In the genomic region with DNA sequence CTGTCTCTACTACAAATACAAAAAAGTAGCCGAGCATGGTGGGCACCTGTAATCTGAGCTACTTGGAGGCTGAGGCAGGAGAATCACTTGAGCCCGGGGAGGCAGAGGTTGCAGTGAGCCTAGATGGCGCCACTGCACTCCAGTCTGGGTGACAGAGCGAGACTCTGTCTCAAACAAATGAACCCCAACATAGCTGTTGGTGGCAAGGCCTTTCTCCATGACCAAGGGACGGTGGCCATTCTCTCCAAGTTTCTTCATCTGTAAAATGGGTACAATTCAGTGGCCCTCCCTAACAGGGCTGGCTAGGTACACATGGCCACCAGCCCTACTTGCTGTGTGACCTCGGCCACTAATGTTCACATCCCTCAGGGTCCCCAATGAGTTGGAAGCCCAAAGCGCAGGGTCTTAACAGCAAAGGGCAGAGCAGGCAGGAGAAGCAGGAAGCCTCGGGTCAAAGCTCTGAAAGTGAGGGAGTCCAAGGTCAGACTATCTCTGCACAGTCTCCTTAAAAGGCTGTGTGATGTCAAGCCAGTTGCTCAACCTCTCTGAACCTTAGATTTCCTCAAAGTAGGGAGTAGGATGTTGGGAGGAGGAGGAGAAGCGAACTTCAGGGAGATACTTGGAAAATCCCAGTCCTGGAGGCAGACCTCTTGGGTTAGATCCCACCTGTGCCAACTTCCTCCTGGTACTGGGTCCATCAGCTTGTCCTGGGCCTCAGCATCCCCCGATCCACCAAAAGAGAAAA, we compare ENCODE assay signal across 6 cellular contexts. TPM values are rescaled to one million over a fixed set of nuclear protein-coding genes. Genes with fewer than 3 reads are reported as not detected.
DNase-seq lines count a peak whose midpoint lies in the region; FAIRE-seq and TF ChIP-seq lines count a peak whose summit lies in the region.

No MANE protein-coding gene starts in this region.

- FAIRE-seq in GM12891 (lab: Jason Lieb, UNC) (no peak), urothelium cell line (lab: Jason Lieb, UNC) (no peak)

- peak overlapping the region; percentile 98 for H3K4me3 Mint-ChIP-seq in activated CD4-positive, alpha-beta memory T cell treated with anti-CD3 and anti-CD28 coated beads, Interleukin-2, amount 10 ng/mL, durations not matched to agents 7 days and 5 days
- H3K4me3 Mint-ChIP-seq in type B pancreatic cell, result peak overlapping the region; percentile 95

- H3K9me3 ChIP-seq in iPS-18c (ENCODE audit: control insufficient read depth, insufficient read depth, low read length), result peaks cover 1% of the 10 kb centered on the region

- peaks cover 48% of the 10 kb centered on the region for H3K36me3 Mint-ChIP-seq in activated CD4-positive, alpha-beta memory T cell treated with anti-CD3 and anti-CD28 coated beads, Interleukin-2, amount 10 ng/mL, durations not matched to agents 7 days and 5 days (ENCODE audit: low read depth)
- peaks cover 8% of the 10 kb centered on the region for H3K36me3 Mint-ChIP-seq in type B pancreatic cell

- peaks cover 53% of the 10 kb centered on the region for H3K4me1 Mint-ChIP-seq in activated CD4-positive, alpha-beta memory T cell treated with anti-CD3 and anti-CD28 coated beads, Interleukin-2, amount 10 ng/mL, durations not matched to agents 7 days and 5 days
- peaks cover 13% of the 10 kb centered on the region for H3K4me1 Mint-ChIP-seq in type B pancreatic cell (ENCODE audit: unreplicated experiment)

- POLR2A ChIA-PET in activated CD4-positive, alpha-beta memory T cell treated with anti-CD3 and anti-CD28 coated beads, Interleukin-2, amount 10 ng/mL, durations not matched to agents 7 days and 5 days (lab: Charles Lee), result interaction anchor here (0.9 to 15.1 kb wide), 15 partner anchors 9 to 139 kb away, joined by 3 to 1184 read pairs (median 10); partner anchors contain the start of genes LSM4, MPV17L2, PGPEP1 and RAB3A

- peak overlapping the region; percentile 95 for H3K27ac Mint-ChIP-seq in activated CD4-positive, alpha-beta memory T cell treated with anti-CD3 and anti-CD28 coated beads, Interleukin-2, amount 10 ng/mL, durations not matched to agents 7 days and 5 days
- H3K27ac Mint-ChIP-seq in type B pancreatic cell, result peak overlapping the region; percentile 99

- no peaks in the 10 kb centered on the region for H3K9me3 Mint-ChIP-seq in activated CD4-positive, alpha-beta memory T cell treated with anti-CD3 and anti-CD28 coated beads, Interleukin-2, amount 10 ng/mL, durations not matched to agents 7 days and 5 days
- H3K9me3 Mint-ChIP-seq in type B pancreatic cell, result no peaks in the 10 kb centered on the region

- DNase-seq in GM12891 (ENCODE audit: insufficient read length, low spot score) (no peak), type B pancreatic cell (ENCODE audit: extremely low spot score, unreplicated experiment) (no peak), urothelium cell line (ENCODE audit: low spot score) (no peak), RKO (ENCODE audit: low spot score) (no peak)
- peak; percentile 61 for DNase-seq in activated CD4-positive, alpha-beta memory T cell treated with anti-CD3 and anti-CD28 coated beads, Interleukin-2, amount 10 ng/mL, durations not matched to agents 7 days and 5 days

- peak overlapping the region; percentile 91 for H3K4me3 ChIP-seq in iPS-18c (ENCODE audit: insufficient read depth, low read depth, low read length)

- TF ChIP-seq CTCF in type B pancreatic cell (conservative IDR thresholded peaks at IDR 0.05), result no peak

- CTCF ChIA-PET in activated CD4-positive, alpha-beta memory T cell treated with anti-CD3 and anti-CD28 coated beads, Interleukin-2, amount 10 ng/mL, durations not matched to agents 7 days and 5 days (lab: Charles Lee), result interaction anchor here (0.6 to 7.6 kb wide), 35 partner anchors 7 to 641 kb away, joined by 3 to 393 read pairs (median 5); partner anchors contain the start of genes COPE, DDX49, GDF15 and LRRC25

- no peaks in the 10 kb centered on the region for H3K27me3 Mint-ChIP-seq in activated CD4-positive, alpha-beta memory T cell treated with anti-CD3 and anti-CD28 coated beads, Interleukin-2, amount 10 ng/mL, durations not matched to agents 7 days and 5 days
- peaks cover 6% of the 10 kb centered on the region for H3K27me3 Mint-ChIP-seq in type B pancreatic cell

- TF ChIP-seq POLR2A in GM12891 (IDR thresholded peaks at IDR 0.05; ENCODE audit: low read depth, low read length), result peak; percentile 12; the same call in 1 of the 2 replicates

TF ChIP-seq in GM12891, 5 proteins besides CTCF, POLR2A, EP300 and RAD21:
- no peak for TF ChIP-seq TAF1 (IDR thresholded peaks at IDR 0.05; ENCODE audit: low read depth, low read length)
- TF ChIP-seq SPI1 (IDR thresholded peaks at IDR 0.05; ENCODE audit: low read depth, low read length), result no peak
- no peak for TF ChIP-seq PAX5 (IDR thresholded peaks at IDR 0.05; ENCODE audit: insufficient read depth, low read length, severe bottlenecking)
- TF ChIP-seq POU2F2 (IDR thresholded peaks at IDR 0.05; ENCODE audit: low read depth, low read length), result no peak
- no peak; the same call in 1 of the 2 replicates for TF ChIP-seq POLR2AphosphoS5 (IDR thresholded peaks at IDR 0.05; ENCODE audit: low read depth, low read length)

RNA-seq across cellular contexts. Expression of gene JUND, which starts 2.7 kb away (rescaled TPM):
- 50.9 TPM for polyA plus RNA-seq in GM12891 (2012; ENCODE audit: low read depth, missing spikeins)
- total RNA-seq in activated CD4-positive, alpha-beta memory T cell treated with anti-CD3 and anti-CD28 coated beads, Interleukin-2, amount 10 ng/mL, durations not matched to agents 7 days and 5 days, result 100 to 1,000 TPM; 390 to 402 TPM
- 126 and 232 TPM in 2 replicates for total RNA-seq in type B pancreatic cell (ENCODE audit: low replicate concordance)

RNA-seq across cellular contexts. Expression of gene IQCN, which starts 4.4 kb away (rescaled TPM):
- 0.85 TPM for polyA plus RNA-seq in GM12891 (2012; ENCODE audit: low read depth, missing spikeins)
- 1 to 10 TPM; 1.6 to 1.7 TPM for total RNA-seq in activated CD4-positive, alpha-beta memory T cell treated with anti-CD3 and anti-CD28 coated beads, Interleukin-2, amount 10 ng/mL, durations not matched to agents 7 days and 5 days
- 7.8 and 10.2 TPM in 2 replicates for total RNA-seq in type B pancreatic cell (ENCODE audit: low replicate concordance)

RNA-seq across cellular contexts. Expression of gene LSM4, which starts 44.2 kb away (rescaled TPM):
- polyA plus RNA-seq in GM12891 (2012; ENCODE audit: low read depth, missing spikeins), result 202 TPM
- total RNA-seq in activated CD4-positive, alpha-beta memory T cell treated with anti-CD3 and anti-CD28 coated beads, Interleukin-2, amount 10 ng/mL, durations not matched to agents 7 days and 5 days, result 100 to 1,000 TPM; 180 to 186 TPM
- total RNA-seq in type B pancreatic cell (ENCODE audit: low replicate concordance), result 196 and 223 TPM in 2 replicates

RNA-seq across cellular contexts. Expression of gene PDE4C, which starts 52.5 kb away (rescaled TPM):
- polyA plus RNA-seq in GM12891 (2012; ENCODE audit: low read depth, missing spikeins), result 0.17 TPM
- total RNA-seq in activated CD4-positive, alpha-beta memory T cell treated with anti-CD3 and anti-CD28 coated beads, Interleukin-2, amount 10 ng/mL, durations not matched to agents 7 days and 5 days, result under 1 TPM; 0.13 to 0.18 TPM
- total RNA-seq in type B pancreatic cell (ENCODE audit: low replicate concordance), result 0.33 and 0.89 TPM in 2 replicates
